In genomic region chr1:145988773-145989172, GRCh38 we compare ENCODE assay signal across 15 cellular contexts. TPM values are rescaled to one million over a fixed set of nuclear protein-coding genes. Genes with fewer than 3 reads are reported as not detected.
DNase-seq lines count a peak whose midpoint lies in the region; ATAC-seq and TF ChIP-seq lines count a peak whose summit lies in the region.
"Had no signal": no experiment of that assay in that cellular context is flagged by ENCODE, and none has a peak within 500 bp of the region (broad histone marks: within the 10 kb centered on the region; RNA-seq: fewer than 3 reads in every experiment).

No MANE protein-coding gene starts in this region.

- DNase-seq in NCI-H2029 treated with DMSO at 0.1 percent for 48 hours (lab: John Stamatoyannopoulos, UW) (peak; percentile 23), NCI-H2029 (lab: John Stamatoyannopoulos, UW) (no peak), KBM-7 (peak; percentile 15), psoas muscle (no peak), WERI-Rb-1 (no peak), NOMO-1 treated with dmso at 0.1 percent for 144 hours (lab: John Stamatoyannopoulos, UW; ENCODE audit: unreplicated experiment) (no peak)
- DNase-seq: 8988T; foreskin keratinocyte; NCI-H187; NK-92 treated with Interleukin-12 subunit alpha and Interleukin-12 subunit beta, amount 100 ng/mL, for 24 hours had no signal

- peaks cover 13 to 15% of the 10 kb centered on the region in 2 donors for H3K36me3 ChIP-seq in duodenal mucosa (ENCODE audit: control insufficient read depth in 1 of 2, insufficient read depth in 2 of 2, low read length in 2 of 2)
- H3K36me3 ChIP-seq in psoas muscle (ENCODE audit: insufficient read depth in 1 of 2, low read depth in 1 of 2): peaks cover 7 to 14% of the 10 kb centered on the region in 2 donors
- peaks cover 18% of the 10 kb centered on the region for H3K36me3 ChIP-seq in WERI-Rb-1

- H3K9me3 ChIP-seq in duodenal mucosa (ENCODE audit: control insufficient read depth in 1 of 2, low read length in 2 of 2) (no peaks in the 10 kb centered on the region), psoas muscle (no peaks in the 10 kb centered on the region), WERI-Rb-1 (ENCODE audit: severe bottlenecking) (no peaks in the 10 kb centered on the region)

- peaks cover 38 to 41% of the 10 kb centered on the region in 2 donors for H3K4me1 ChIP-seq in duodenal mucosa (ENCODE audit: control insufficient read depth in 1 of 2, insufficient read depth in 2 of 2, low read length in 2 of 2)
- peaks cover 37% of the 10 kb centered on the region for H3K4me1 ChIP-seq in psoas muscle

- intact Hi-C loops in psoas muscle (cut with DNase I): no loop called here

- H3K27me3 ChIP-seq in duodenal mucosa (ENCODE audit: control insufficient read depth in 1 of 2, insufficient read depth in 2 of 2, low read length in 2 of 2) (no peaks in the 10 kb centered on the region), psoas muscle (ENCODE audit: insufficient read depth in 3 of 3, low read length in 2 of 3) (no peaks in the 10 kb centered on the region), WERI-Rb-1 (ENCODE audit: insufficient read depth, low read depth, severe bottlenecking) (no peaks in the 10 kb centered on the region)
- H3K27me3 ChIP-seq: foreskin keratinocyte had no signal

- in situ Hi-C loops in KBM-7 (cut with MboI; ENCODE audit: low pct_unique_long_range_greater_than_20kb, low sequenced_read_pairs): no loop called here

- peak overlapping the region; percentile 46 for H3K27ac ChIP-seq in duodenal mucosa (ENCODE audit: low read depth, low read length)
- H3K27ac ChIP-seq in psoas muscle: peak overlapping the region; percentile 98
- no peak overlapping the region for H3K27ac ChIP-seq in WERI-Rb-1
- H3K27ac ChIP-seq: foreskin keratinocyte had no signal

- WGBS in psoas muscle, 3 donors: 62 to 72% (median 66%) methylated on average over 5 of the region's 5 CpGs

- ATAC-seq in psoas muscle (no peak), GM18907 (IDR thresholded peaks at IDR 0.05; ENCODE audit: unreplicated experiment) (no peak)
- ATAC-seq: foreskin keratinocyte, GM12878 had no signal

- H3K4me3 ChIP-seq in duodenal mucosa (ENCODE audit: low read depth in 1 of 2, low read length in 2 of 2): no peak overlapping the region
- no peak overlapping the region for H3K4me3 ChIP-seq in psoas muscle
- H3K4me3 ChIP-seq in WERI-Rb-1 (ENCODE audit: low read depth, low read length): no peak overlapping the region
- H3K4me3 ChIP-seq: GM12878 had no signal

- no peak for TF ChIP-seq CTCF in psoas muscle (IDR thresholded peaks at IDR 0.05)
- TF ChIP-seq CTCF in WERI-Rb-1 (IDR thresholded peaks at IDR 0.05; ENCODE audit: low read depth, low read length): no peak

- H3K9ac ChIP-seq in duodenal mucosa (ENCODE audit: low read depth in 1 of 2, low read length in 2 of 2): no peak overlapping the region

RNA-seq across cellular contexts. Expression of gene TXNIP, which starts 7.6 kb away (rescaled TPM):
- total RNA-seq in psoas muscle: 1,000 to 10,000 TPM in 3 of 4 donors, 100 to 1,000 TPM in 1; 887 to 2,747 (median 1,374) TPM
- polyA plus RNA-seq in psoas muscle: 1,000 to 10,000 TPM; 1,253 to 1,929 (median 1,863) TPM

RNA-seq across cellular contexts. Expression of gene POLR3GL, which starts 24.3 kb away (rescaled TPM):
- 10 to 100 TPM; 30.5 to 62.5 (median 48.9) TPM for total RNA-seq in psoas muscle
- 100 to 1,000 TPM in 1 of 3 donors, 10 to 100 TPM in 2; 59.9 to 139 (median 98.1) TPM for polyA plus RNA-seq in psoas muscle

RNA-seq across cellular contexts. Expression of gene ANKRD34A, which starts 24.4 kb away (rescaled TPM):
- total RNA-seq in psoas muscle: 10 to 100 TPM in 1 of 4 donors, 1 to 10 TPM in 2, under 1 TPM in 1; 0.42 to 12.3 (median 4.9) TPM
- 10 to 100 TPM in 1 of 3 donors, 1 to 10 TPM in 2; 6.6 to 14.7 (median 7.4) TPM for polyA plus RNA-seq in psoas muscle

RNA-seq across cellular contexts. Expression of gene LIX1L, which starts 31.0 kb away (rescaled TPM):
- total RNA-seq in psoas muscle: 10 to 100 TPM; 14.6 to 59.7 (median 38.0) TPM
- polyA plus RNA-seq in psoas muscle: 10 to 100 TPM; 23.5 to 36.9 (median 28.1) TPM

RNA-seq across cellular contexts. Expression of gene HJV, which starts 32.8 kb away (rescaled TPM):
- 100 to 1,000 TPM; 240 to 354 (median 317) TPM for total RNA-seq in psoas muscle
- polyA plus RNA-seq in psoas muscle: 100 to 1,000 TPM in 2 of 3 donors, 10 to 100 TPM in 1; 38.1 to 314 (median 168) TPM
- total RNA-seq: foreskin keratinocyte; GM12878; kidney epithelial cell; T-helper 2 cell treated with Interferon-gamma antibody and Interleukin-4, amounts not matched to agents 100 ng/mL and 5 ng/mL, for 36 hours had no signal
- polyA plus RNA-seq: foreskin keratinocyte, GM12878 had no signal

Comparison
In these comparisons a context has a peak if more than half of its experiments do, and no peak if none do; other contexts are left out.
1. DNase-seq: peak in NCI-H2029 treated with DMSO at 0.1 percent for 48 hours (single experiment) and KBM-7 (single experiment); none in NCI-H2029 (single experiment), psoas muscle (0 of 2), WERI-Rb-1 (single experiment) and NOMO-1 treated with dmso at 0.1 percent for 144 hours (single experiment).